20 cellular contexts compared by ENCODE assay signal in the genomic region with DNA sequence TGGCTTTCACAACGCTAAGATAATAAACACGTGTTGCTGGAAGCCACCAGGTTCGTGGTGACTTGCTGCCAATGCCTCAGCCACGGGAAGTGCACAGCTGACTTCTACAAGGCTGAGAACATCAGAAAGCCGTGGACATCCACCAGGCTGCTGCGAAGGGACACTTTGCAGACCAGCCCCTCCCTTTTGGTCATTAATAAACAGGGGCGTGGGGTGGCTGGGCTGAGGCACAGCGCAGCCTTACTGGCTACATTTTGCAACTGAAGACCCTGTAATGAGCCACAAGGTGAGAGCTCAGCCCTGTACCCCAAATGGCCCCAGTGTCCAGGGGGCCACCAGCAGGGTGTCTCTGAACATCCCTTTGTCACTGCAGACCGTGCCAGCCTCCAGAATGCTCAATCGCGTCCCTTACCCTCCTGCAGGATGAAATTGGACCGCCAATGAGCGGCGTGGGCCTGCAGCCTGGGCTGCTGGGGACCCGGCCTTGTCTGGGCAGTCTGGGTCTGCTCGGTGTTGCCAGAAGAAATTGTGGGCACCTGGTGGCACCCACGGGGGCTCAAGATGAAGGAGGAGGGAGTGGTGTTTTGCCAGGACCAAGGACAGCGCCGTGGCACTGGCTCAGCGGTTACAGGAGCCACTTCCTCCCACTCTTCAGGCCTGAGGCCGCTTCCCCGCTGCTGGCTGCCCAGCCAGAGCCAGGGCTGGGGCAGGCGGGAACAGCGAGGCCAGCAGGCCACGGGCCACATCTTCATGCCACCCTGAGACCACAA.
DNase-seq lines count a peak whose midpoint lies in the region; ATAC-seq and TF ChIP-seq lines count a peak whose summit lies in the region.
"Had no signal": no experiment of that assay in that cellular context is flagged by ENCODE, and none has a peak within 500 bp of the region (broad histone marks: within the 10 kb centered on the region; RNA-seq: fewer than 3 reads in every experiment).

No MANE protein-coding gene starts in this region.

- H4K8ac ChIP-seq in mesendoderm (ENCODE audit: low read depth, low read length), result no peak overlapping the region

- H3K27me3 ChIP-seq in brain microvascular endothelial cell (replicated peaks) (no peaks in the 10 kb centered on the region), mesendoderm (ENCODE audit: insufficient read depth, low read length, poor library complexity) (no peaks in the 10 kb centered on the region)
- H3K27me3 ChIP-seq: BE2C, uterus had no signal

- H4K5ac ChIP-seq in mesendoderm (ENCODE audit: low read length), result no peak overlapping the region

- no peaks in the 10 kb centered on the region for H3K79me2 ChIP-seq in mesendoderm (ENCODE audit: control insufficient read depth, insufficient read depth, low read length)

- no peak for TF ChIP-seq POLR2A in erythroblast (IDR thresholded peaks at IDR 0.05; ENCODE audit: low read length)

- H3K79me1 ChIP-seq in mesendoderm (ENCODE audit: low read length), result no peaks in the 10 kb centered on the region

- H3K4me2 ChIP-seq in mesendoderm (ENCODE audit: low read length), result no peak overlapping the region

- H2BK120ac ChIP-seq in mesendoderm (ENCODE audit: low read depth, low read length), result no peak overlapping the region

- TF ChIP-seq RAD21 in Ishikawa (IDR thresholded peaks at IDR 0.05; ENCODE audit: low read depth), result no peak

- H3K4me3 ChIP-seq in brain microvascular endothelial cell (ENCODE audit: low read depth, low read length) (no peak overlapping the region), mesendoderm (ENCODE audit: low read length) (no peak overlapping the region)
- H3K4me3 ChIP-seq: uterus had no signal

- H3K36me3 ChIP-seq in brain microvascular endothelial cell (replicated peaks) (no peaks in the 10 kb centered on the region), mesendoderm (ENCODE audit: control insufficient read depth, insufficient read depth, low read length) (no peaks in the 10 kb centered on the region)
- H3K36me3 ChIP-seq: BE2C, uterus, WERI-Rb-1 had no signal

- no peak for ATAC-seq in HG03095 (IDR thresholded peaks at IDR 0.05; ENCODE audit: unreplicated experiment)
- ATAC-seq: activated CD8-positive, alpha-beta memory T cell treated with anti-CD3 and anti-CD28 coated beads, Interleukin-2, amount 10 ng/mL, durations not matched to agents 7 days and 5 days; PC-3 had no signal

- H3K4ac ChIP-seq in mesendoderm (ENCODE audit: low read depth, low read length), result no peak overlapping the region

- no peak overlapping the region for H2BK15ac ChIP-seq in mesendoderm (replicated peaks; ENCODE audit: low read depth)

- peak; percentile 5 for DNase-seq in CD1c-positive myeloid dendritic cell (ENCODE audit: extremely low spot score)
- peak; percentile 0 for DNase-seq in brain microvascular endothelial cell
- DNase-seq in mesendoderm, result peak; percentile 31
- no peak for DNase-seq in GM03348 (ENCODE audit: low spot score)
- DNase-seq in globus pallidus (ENCODE audit: low spot score), result no peak
- no peak for DNase-seq in erythroblast (lab: John Stamatoyannopoulos, UW)
- DNase-seq: activated CD8-positive, alpha-beta memory T cell treated with anti-CD3 and anti-CD28 coated beads, Interleukin-2, amount 10 ng/mL, durations not matched to agents 7 days and 5 days; BE2C; effector CD8-positive, alpha-beta T cell; foreskin fibroblast; NCI-H1436 treated with DMSO at 0.1 percent for 48 hours; NCI-H446 treated with DMSO at 0.1 percent for 48 hours; nucleus accumbens; PC-3; small intestine; SW 1271; uterus; WERI-Rb-1 had no signal

- H3K4me1 ChIP-seq in mesendoderm (ENCODE audit: control insufficient read depth, low read depth, low read length), result no peaks in the 10 kb centered on the region
- H3K4me1 ChIP-seq: uterus had no signal

- in situ Hi-C loops in brain microvascular endothelial cell (cut with HindIII; ENCODE audit: low pct_ligation_motif_present, low sequenced_read_pairs), result no loop called here

- H3K9ac ChIP-seq in mesendoderm (ENCODE audit: low read length), result no peak overlapping the region

- TF ChIP-seq EP300 in Ishikawa (IDR thresholded peaks at IDR 0.05; ENCODE audit: borderline replicate concordance), result no peak

- H2AK5ac ChIP-seq in mesendoderm (ENCODE audit: low read length), result no peak overlapping the region

- no peak overlapping the region for H3K18ac ChIP-seq in mesendoderm (ENCODE audit: low read length)

- H3K23ac ChIP-seq in mesendoderm (ENCODE audit: low read length), result no peak overlapping the region

- no peak overlapping the region for H3K27ac ChIP-seq in brain microvascular endothelial cell
- H3K27ac ChIP-seq in mesendoderm (ENCODE audit: low read depth, low read length), result no peak overlapping the region
- H3K27ac ChIP-seq: uterus, WERI-Rb-1 had no signal

- no CpG with 5 or more reads among the region's 25 CpGs for WGBS in mesendoderm (ENCODE audit: extremely low coverage, insufficient coverage, low lambda C conversion rate)

- no peak overlapping the region for H2BK5ac ChIP-seq in mesendoderm (ENCODE audit: low read length)

- no peak for TF ChIP-seq CTCF in brain microvascular endothelial cell (IDR thresholded peaks at IDR 0.05; ENCODE audit: low read depth, low read length, missing control alignments)

- no peak overlapping the region for H3K56ac ChIP-seq in mesendoderm (ENCODE audit: low read length)

TF ChIP-seq in Ishikawa, 13 proteins besides CTCF, POLR2A, EP300 and RAD21:
- TF ChIP-seq YY1 (IDR thresholded peaks at IDR 0.05; ENCODE audit: low read depth) (no peak), ZBTB7A (IDR thresholded peaks at IDR 0.05; ENCODE audit: low read depth) (no peak), TAF1 (IDR thresholded peaks at IDR 0.05; ENCODE audit: low read depth) (no peak), CREB1 (IDR thresholded peaks at IDR 0.05; ENCODE audit: low read depth) (no peak)
- TF ChIP-seq, protein P1, sequence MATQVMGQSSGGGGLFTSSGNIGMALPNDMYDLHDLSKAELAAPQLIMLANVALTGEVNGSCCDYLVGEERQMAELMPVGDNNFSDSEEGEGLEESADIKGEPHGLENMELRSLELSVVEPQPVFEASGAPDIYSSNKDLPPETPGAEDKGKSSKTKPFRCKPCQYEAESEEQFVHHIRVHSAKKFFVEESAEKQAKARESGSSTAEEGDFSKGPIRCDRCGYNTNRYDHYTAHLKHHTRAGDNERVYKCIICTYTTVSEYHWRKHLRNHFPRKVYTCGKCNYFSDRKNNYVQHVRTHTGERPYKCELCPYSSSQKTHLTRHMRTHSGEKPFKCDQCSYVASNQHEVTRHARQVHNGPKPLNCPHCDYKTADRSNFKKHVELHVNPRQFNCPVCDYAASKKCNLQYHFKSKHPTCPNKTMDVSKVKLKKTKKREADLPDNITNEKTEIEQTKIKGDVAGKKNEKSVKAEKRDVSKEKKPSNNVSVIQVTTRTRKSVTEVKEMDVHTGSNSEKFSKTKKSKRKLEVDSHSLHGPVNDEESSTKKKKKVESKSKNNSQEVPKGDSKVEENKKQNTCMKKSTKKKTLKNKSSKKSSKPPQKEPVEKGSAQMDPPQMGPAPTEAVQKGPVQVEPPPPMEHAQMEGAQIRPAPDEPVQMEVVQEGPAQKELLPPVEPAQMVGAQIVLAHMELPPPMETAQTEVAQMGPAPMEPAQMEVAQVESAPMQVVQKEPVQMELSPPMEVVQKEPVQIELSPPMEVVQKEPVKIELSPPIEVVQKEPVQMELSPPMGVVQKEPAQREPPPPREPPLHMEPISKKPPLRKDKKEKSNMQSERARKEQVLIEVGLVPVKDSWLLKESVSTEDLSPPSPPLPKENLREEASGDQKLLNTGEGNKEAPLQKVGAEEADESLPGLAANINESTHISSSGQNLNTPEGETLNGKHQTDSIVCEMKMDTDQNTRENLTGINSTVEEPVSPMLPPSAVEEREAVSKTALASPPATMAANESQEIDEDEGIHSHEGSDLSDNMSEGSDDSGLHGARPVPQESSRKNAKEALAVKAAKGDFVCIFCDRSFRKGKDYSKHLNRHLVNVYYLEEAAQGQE (IDR thresholded peaks at IDR 0.05; ENCODE audit: low read depth), result peak; percentile 87
- TF ChIP-seq, protein P2, sequence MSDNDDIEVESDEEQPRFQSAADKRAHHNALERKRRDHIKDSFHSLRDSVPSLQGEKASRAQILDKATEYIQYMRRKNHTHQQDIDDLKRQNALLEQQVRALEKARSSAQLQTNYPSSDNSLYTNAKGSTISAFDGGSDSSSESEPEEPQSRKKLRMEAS (IDR thresholded peaks at IDR 0.05), result no peak

Comparison
In these comparisons a context has a peak if more than half of its experiments do, and no peak if none do; other contexts are left out.
1. DNase-seq: peak in CD1c-positive myeloid dendritic cell (single experiment), brain microvascular endothelial cell (single experiment) and mesendoderm (single experiment); none in GM03348 (single experiment), globus pallidus (single experiment) and erythroblast (0 of 2).